ENCODE assay signal across 15 cellular contexts in the genomic region with DNA sequence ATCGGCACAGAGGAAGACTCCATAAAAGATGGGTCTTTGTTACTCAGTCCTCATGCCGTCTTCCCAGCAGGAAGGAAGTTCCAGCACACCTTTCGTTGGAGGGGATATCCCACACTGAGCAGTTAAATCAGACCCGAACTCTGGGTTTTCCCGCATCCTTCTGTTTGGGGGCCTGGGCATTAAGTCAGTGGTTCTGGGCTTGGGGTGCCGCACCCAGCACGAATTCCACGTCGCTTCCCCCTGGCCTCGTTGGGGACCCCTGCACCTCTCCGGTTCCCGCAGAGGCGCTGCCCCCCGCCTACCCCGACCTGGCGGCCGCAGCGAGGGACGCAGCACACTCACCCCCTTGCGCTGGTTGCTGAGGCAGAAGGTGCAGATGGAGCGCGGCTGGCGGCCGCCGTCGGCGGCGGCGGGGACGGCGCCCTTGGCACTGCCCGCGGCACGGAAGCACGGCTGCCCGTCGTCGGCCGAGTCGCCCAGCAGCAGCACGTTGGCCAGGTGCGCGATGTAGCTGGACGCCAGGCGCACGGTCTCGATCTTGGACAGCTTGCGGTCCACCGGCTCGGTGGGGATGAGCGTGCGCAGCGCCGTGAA. TPM values are rescaled to one million over a fixed set of nuclear protein-coding genes. Genes with fewer than 3 reads are reported as not detected.
DNase-seq lines count a peak whose midpoint lies in the region; ATAC-seq and TF ChIP-seq lines count a peak whose summit lies in the region.
"Had no signal": no experiment of that assay in that cellular context is flagged by ENCODE, and none has a peak within 500 bp of the region (broad histone marks: within the 10 kb centered on the region; RNA-seq: fewer than 3 reads in every experiment).

No MANE protein-coding gene starts in this region.

- no peaks in the 10 kb centered on the region for H3K9me3 Mint-ChIP-seq in nephron progenitor cell

- no peaks in the 10 kb centered on the region for H3K9me3 ChIP-seq in ES-I3 (ENCODE audit: control insufficient read depth, insufficient read depth, low read length)
- H3K9me3 ChIP-seq in esophagus squamous epithelium = no peaks in the 10 kb centered on the region
- H3K9me3 ChIP-seq: BLaER1 had no signal

- peaks cover 30% of the 10 kb centered on the region for H3K4me1 ChIP-seq in ES-I3 (ENCODE audit: insufficient read depth, low read length)
- H3K4me1 ChIP-seq in esophagus squamous epithelium = peaks cover 0 to 24% (median 3%) of the 10 kb centered on the region in 3 donors

- H3K27ac ChIP-seq in esophagus squamous epithelium = no peak overlapping the region
- H3K27ac ChIP-seq: BLaER1 had no signal

- H3K27me3 Mint-ChIP-seq in nephron progenitor cell (ENCODE audit: low read depth, poor library complexity) = peaks cover 43% of the 10 kb centered on the region

- DNase-seq in esophagus squamous epithelium (lab: John Stamatoyannopoulos, UW) = no peak
- DNase-seq in nephron progenitor cell = no peak
- DNase-seq in stimulated activated CD4-positive, alpha-beta T cell treated with anti-CD3 and anti-CD28 coated beads, Interleukin-2, amount 100 ng/mL, for 48 hours = no peak
- DNase-seq in NCI-H1092 treated with DMSO at 0.1 percent for 48 hours (lab: John Stamatoyannopoulos, UW) = no peak
- no peak for DNase-seq in GOT3 (lab: John Stamatoyannopoulos, UW)
- DNase-seq: activated CD4-positive, alpha-beta T cell treated with anti-CD3 and anti-CD28 coated beads, Interleukin-2, amount 50 U/mL, for 4 hours; activated effector memory CD4-positive, alpha-beta T cell treated with Interleukin-2 at 50 U/mL for 16 hours; HCEC 1CT; NCI-H510A; T-helper 9 cell had no signal

- H3K27ac Mint-ChIP-seq in nephron progenitor cell = no peak overlapping the region

- peaks cover 0 to 73% (median 10%) of the 10 kb centered on the region in 4 donors for H3K27me3 ChIP-seq in esophagus squamous epithelium

- H3K4me1 Mint-ChIP-seq in nephron progenitor cell = peaks cover 63% of the 10 kb centered on the region

- H3K4me3 Mint-ChIP-seq in nephron progenitor cell = peak overlapping the region; percentile 79

- intact Hi-C loops in esophagus squamous epithelium (cut with DNase I) = no loop called here

- TF ChIP-seq CTCF in esophagus squamous epithelium (IDR thresholded peaks at IDR 0.05) = no peak
- no peak for TF ChIP-seq CTCF in nephron progenitor cell (IDR thresholded peaks at IDR 0.05)

- peak overlapping the region; percentile 49 for H3K9ac ChIP-seq in ES-I3 (ENCODE audit: low read depth, low read length)
- H3K9ac ChIP-seq: BLaER1 had no signal

- ATAC-seq in HG03378 (IDR thresholded peaks at IDR 0.05; ENCODE audit: unreplicated experiment) = no peak

- no peaks in the 10 kb centered on the region for H3K36me3 Mint-ChIP-seq in nephron progenitor cell (ENCODE audit: low read depth)

- no peak for TF ChIP-seq RAD21 in Ishikawa (IDR thresholded peaks at IDR 0.05; ENCODE audit: low read depth)

- H3K4me3 ChIP-seq in esophagus squamous epithelium = peak overlapping the region in 3 of 4 donors; percentile 8 to 54 (median 34)
- H3K4me3 ChIP-seq: BLaER1 had no signal

- WGBS in esophagus squamous epithelium, 2 donors = 25 to 43% methylated on average over 5 to 11 of the region's 54 CpGs

- no peaks in the 10 kb centered on the region for H3K36me3 ChIP-seq in ES-I3 (ENCODE audit: insufficient read depth, low read length)
- no peaks in the 10 kb centered on the region for H3K36me3 ChIP-seq in esophagus squamous epithelium
- H3K36me3 ChIP-seq: BLaER1 had no signal

- TF ChIP-seq POLR2A in esophagus squamous epithelium (IDR thresholded peaks at IDR 0.05) = no peak

- TF ChIP-seq EP300 in Ishikawa (IDR thresholded peaks at IDR 0.05; ENCODE audit: borderline replicate concordance) = no peak

TF ChIP-seq in Ishikawa, 13 proteins besides CTCF, POLR2A, EP300 and RAD21:
- no peak for TF ChIP-seq CREB1 (IDR thresholded peaks at IDR 0.05; ENCODE audit: low read depth)
- TF ChIP-seq, protein P1, sequence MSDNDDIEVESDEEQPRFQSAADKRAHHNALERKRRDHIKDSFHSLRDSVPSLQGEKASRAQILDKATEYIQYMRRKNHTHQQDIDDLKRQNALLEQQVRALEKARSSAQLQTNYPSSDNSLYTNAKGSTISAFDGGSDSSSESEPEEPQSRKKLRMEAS (IDR thresholded peaks at IDR 0.05) = peak; percentile 20; the same call in 1 of the 2 replicates
TF ChIP-seq in Ishikawa: peak in this region for 1.

RNA-seq across cellular contexts. Expression of a gene that starts 0.6 kb away (rescaled TPM):
- total RNA-seq in esophagus squamous epithelium = not detected
- total RNA-seq: renal cortical epithelial cell had no signal

RNA-seq across cellular contexts. Expression of a gene that starts 43.5 kb away (rescaled TPM):
- total RNA-seq in esophagus squamous epithelium = 100 to 1,000 TPM in 3 of 4 donors, 10 to 100 TPM in 1; 73.4 to 158 (median 133) TPM
